ENCODE assay signal across 1 cellular context in genomic region chr5:1495525-1495897, GRCh38.
TF ChIP-seq lines count a peak whose summit lies in the region.

No MANE protein-coding gene starts in this region.

TF ChIP-seq in GM12878, 131 proteins besides CTCF, POLR2A, EP300 and RAD21:
- TF ChIP-seq ZNF687 (IDR thresholded peaks at IDR 0.05): no peak
- TF ChIP-seq PAX5 (IDR thresholded peaks at IDR 0.05; ENCODE audit: borderline replicate concordance, low read depth, low read length): peak; percentile 51; the same call in 1 of the 2 replicates
- no peak for TF ChIP-seq SREBF1 (IDR thresholded peaks at IDR 0.05; ENCODE audit: low read length)
- TF ChIP-seq CBFB (IDR thresholded peaks at IDR 0.05; ENCODE audit: low read depth): no peak
- TF ChIP-seq SMAD5 (IDR thresholded peaks at IDR 0.05; ENCODE audit: low read depth): no peak
- TF ChIP-seq EED (IDR thresholded peaks at IDR 0.05; ENCODE audit: low read depth): no peak; the same call in 1 of the 2 replicates
- no peak for TF ChIP-seq MEF2A (IDR thresholded peaks at IDR 0.05; ENCODE audit: insufficient read depth, low read depth, low read length)
- 0 out of 4 replicates have a peak, but pooled peaks of 1 of the 2 experiments have one; percentile 3 for TF ChIP-seq BHLHE40 (IDR thresholded peaks at IDR 0.05; ENCODE audit: borderline replicate concordance in 1 of 2, low read depth in 2 of 2, low read length in 1 of 2)
- peak in 1 of 2 experiments; percentile 52; a peak in 1 of 3 replicates for TF ChIP-seq EGR1 (IDR thresholded peaks at IDR 0.05; ENCODE audit: borderline replicate concordance in 1 of 2, low read depth in 2 of 2, low read length in 2 of 2)
- peak; percentile 57 for TF ChIP-seq SKIL (IDR thresholded peaks at IDR 0.05; ENCODE audit: low read depth, poor library complexity, severe bottlenecking)
- no peak for TF ChIP-seq PKNOX1 (IDR thresholded peaks at IDR 0.05)
- TF ChIP-seq GATAD2B (conservative IDR thresholded peaks at IDR 0.05; ENCODE audit: low read depth): no peak; the same call in 1 of the 2 replicates
- TF ChIP-seq ZNF384 (IDR thresholded peaks at IDR 0.05; ENCODE audit: borderline replicate concordance, low read depth, low read length): no peak
